ENCODE assay signal across 9 cellular contexts in the genomic region with DNA sequence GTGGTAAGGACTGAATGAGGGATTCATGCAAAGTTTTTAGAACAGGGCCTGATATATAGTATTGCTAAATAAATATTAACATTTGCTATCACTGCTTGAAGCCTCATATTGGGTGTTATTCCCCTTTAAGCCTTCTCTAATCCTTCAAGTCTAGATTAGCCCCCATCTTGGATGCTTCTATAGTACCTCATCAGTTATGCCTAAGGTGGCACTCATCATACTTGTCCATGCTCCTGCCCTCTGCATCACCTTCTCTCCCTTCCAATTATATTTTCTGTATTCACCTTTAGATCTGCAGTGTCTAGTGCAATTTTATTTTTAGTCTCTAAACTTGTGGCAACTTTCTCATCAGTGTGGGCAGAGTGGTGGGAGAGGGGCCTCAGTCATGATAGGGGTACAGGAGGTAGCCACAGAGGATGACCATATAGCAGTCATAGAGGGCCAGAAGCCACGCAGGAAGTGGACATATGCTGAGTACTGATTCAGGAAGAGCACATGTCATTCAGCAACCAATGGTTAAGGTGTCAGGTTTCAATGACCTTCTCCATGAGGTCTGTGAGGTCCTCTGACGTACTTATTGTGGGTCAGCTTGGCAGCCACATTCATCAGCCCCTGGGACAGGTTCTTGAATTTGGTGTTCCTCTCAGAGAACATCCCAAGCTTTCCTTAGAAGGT. TPM values are rescaled to one million over a fixed set of nuclear protein-coding genes. Genes with fewer than 3 reads are reported as not detected.
DNase-seq lines count a peak whose midpoint lies in the region; ATAC-seq, FAIRE-seq and TF ChIP-seq lines count a peak whose summit lies in the region.
"Had no signal": no experiment of that assay in that cellular context is flagged by ENCODE, and none has a peak within 500 bp of the region (broad histone marks: within the 10 kb centered on the region; RNA-seq: fewer than 3 reads in every experiment).

No MANE protein-coding gene starts in this region.

- H3K56ac ChIP-seq in IMR-90 (ENCODE audit: extremely low read depth, insufficient read depth, low read length), result no peak overlapping the region

- intact Hi-C loops in IMR-90 (cut with micrococcal nuclease), result no loop called here

- H3K4me3 ChIP-seq in IMR-90 (ENCODE audit: insufficient read depth, low read depth, low read length) (no peak overlapping the region), fibroblast of mammary gland (ENCODE audit: control insufficient read depth, low read depth, low read length) (no peak overlapping the region)

- POLR2A ChIA-PET in IMR-90 (lab: Charles Lee; ENCODE audit: unreplicated experiment), result no interaction called here

- no peak overlapping the region for H2BK15ac ChIP-seq in IMR-90 (ENCODE audit: low read depth, low read length)

- H3K27me3 ChIP-seq in IMR-90 (ENCODE audit: control insufficient read depth, insufficient read depth, low read length), result no peaks in the 10 kb centered on the region

- TF ChIP-seq POLR2A in GM12891 (IDR thresholded peaks at IDR 0.05; ENCODE audit: low read depth, low read length), result peak; percentile 90
- no peak for TF ChIP-seq POLR2A in IMR-90 (IDR thresholded peaks at IDR 0.05; ENCODE audit: low read depth, low read length)

- ATAC-seq in GM21390 (IDR thresholded peaks at IDR 0.05; ENCODE audit: unreplicated experiment), result peak; percentile 46
- no peak for ATAC-seq in IMR-90 (ENCODE audit: low read depth)

- H3K18ac ChIP-seq in IMR-90 (ENCODE audit: low read depth, low read length), result no peak overlapping the region

- no peak overlapping the region for H3K9ac ChIP-seq in IMR-90 (ENCODE audit: low read depth, low read length)

- no peak for TF ChIP-seq RAD21 in IMR-90 (IDR thresholded peaks at IDR 0.05; ENCODE audit: low read length)

- BruUV-seq in IMR-90 (replicated peaks; lab: Mats Ljungman, UMichigan), result no TSS peak

- no peak overlapping the region for H4K5ac ChIP-seq in IMR-90 (ENCODE audit: low read depth, low read length)

- no peak overlapping the region for H3K4me2 ChIP-seq in IMR-90 (ENCODE audit: low read depth, low read length)

- no peaks in the 10 kb centered on the region for H4K20me1 ChIP-seq in IMR-90 (ENCODE audit: insufficient read depth, low read length)

- WGBS in IMR-90 (ENCODE audit: extremely low coverage in 2 of 2, insufficient read length in 1 of 2), 2 experiments, result no CpG with 5 or more reads among the region's 2 CpGs

- DNase-seq in GM12891 (ENCODE audit: insufficient read length, low spot score) (no peak), IMR-90 (peak; percentile 6), fibroblast of mammary gland (ENCODE audit: low read depth) (peak; percentile 26), NCI-H526 treated with DMSO at 0.1 percent for 48 hours (lab: John Stamatoyannopoulos, UW) (no peak), COLO668 (lab: John Stamatoyannopoulos, UW; ENCODE audit: unreplicated experiment) (no peak), SKM-1 (lab: John Stamatoyannopoulos, UW; ENCODE audit: unreplicated experiment) (no peak), HCEC 1CT (no peak)

- CTCF ChIA-PET in IMR-90 (lab: Yijun Ruan, JAX), result no interaction called here

- no peak overlapping the region for H3K27ac ChIP-seq in IMR-90 (ENCODE audit: insufficient read depth, low read length)

- no peaks in the 10 kb centered on the region for H3K79me1 ChIP-seq in IMR-90 (ENCODE audit: low read depth in 1 of 2, low read length in 2 of 2)

- H3K36me3 ChIP-seq in IMR-90 (ENCODE audit: control insufficient read depth, insufficient read depth, low read length), result no peaks in the 10 kb centered on the region

- no peak overlapping the region for H3K14ac ChIP-seq in IMR-90 (replicated peaks; ENCODE audit: low read depth, low read length)

- H3K9me1 ChIP-seq in IMR-90 (ENCODE audit: insufficient read depth, low read length), result no peaks in the 10 kb centered on the region

- H2AK9ac ChIP-seq in IMR-90 (replicated peaks; ENCODE audit: low read depth, low read length, poor library complexity), result no peak overlapping the region

- H3K4ac ChIP-seq in IMR-90 (ENCODE audit: low read depth, low read length), result no peak overlapping the region

- H3K9me3 ChIP-seq in IMR-90 (ENCODE audit: control insufficient read depth, insufficient read depth, low read length), result no peaks in the 10 kb centered on the region

- TF ChIP-seq CTCF in IMR-90 (conservative IDR thresholded peaks at IDR 0.05; ENCODE audit: low read depth, low read length) (no peak), fibroblast of mammary gland (conservative IDR thresholded peaks at IDR 0.05; ENCODE audit: control insufficient read depth, insufficient read depth, low read depth, low read length) (no peak)

- H3K4me1 ChIP-seq in IMR-90 (ENCODE audit: control insufficient read depth, insufficient read depth, low read length), result peaks cover 4% of the 10 kb centered on the region; the same call in 1 of the 2 replicates

- peak overlapping the region; percentile 2 for H2AFZ ChIP-seq in IMR-90 (replicated peaks; ENCODE audit: low read length, poor library complexity)

- peak; percentile 98 for FAIRE-seq in GM12891 (lab: Jason Lieb, UNC)
- FAIRE-seq: endometrium had no signal

- dilution Hi-C loops in IMR-90 (cut with HindIII; ENCODE audit: low sequenced_read_pairs, unreplicated experiment), result no loop called here

- no peak overlapping the region for H4K8ac ChIP-seq in IMR-90 (ENCODE audit: low read depth in 2 of 2, low read length in 2 of 2)

- no peak overlapping the region for H2BK20ac ChIP-seq in IMR-90 (ENCODE audit: low read depth, low read length)

- no peak overlapping the region for H2BK5ac ChIP-seq in IMR-90 (ENCODE audit: low read depth, low read length, poor library complexity, severe bottlenecking)

- H2BK120ac ChIP-seq in IMR-90 (ENCODE audit: low read depth, low read length), result no peak overlapping the region

- no peak overlapping the region for H2AK5ac ChIP-seq in IMR-90 (ENCODE audit: low read depth, low read length)

- in situ Hi-C loops in IMR-90 (cut with MboI; ENCODE audit: low sequenced_read_pairs), result no loop called here

- no peak overlapping the region for H3K23ac ChIP-seq in IMR-90 (ENCODE audit: low read depth, low read length)

- no peak overlapping the region for H4K91ac ChIP-seq in IMR-90 (ENCODE audit: insufficient read depth, low read depth, low read length)

TF ChIP-seq in GM12891, 5 proteins besides CTCF, POLR2A, EP300 and RAD21:
- TF ChIP-seq SPI1 (IDR thresholded peaks at IDR 0.05; ENCODE audit: low read depth, low read length) (peak; percentile 54), PAX5 (IDR thresholded peaks at IDR 0.05; ENCODE audit: insufficient read depth, low read length, severe bottlenecking) (no peak), POU2F2 (IDR thresholded peaks at IDR 0.05; ENCODE audit: low read depth, low read length) (peak; percentile 78), TAF1 (IDR thresholded peaks at IDR 0.05; ENCODE audit: low read depth, low read length) (peak; percentile 65; the same call in 1 of the 2 replicates), POLR2AphosphoS5 (IDR thresholded peaks at IDR 0.05; ENCODE audit: low read depth, low read length) (peak; percentile 86)

TF ChIP-seq in IMR-90, 13 proteins besides CTCF, POLR2A, EP300 and RAD21:
- TF ChIP-seq CEBPB (IDR thresholded peaks at IDR 0.05; ENCODE audit: low read depth, low read length), result no peak
- no peak for TF ChIP-seq BHLHE40 (IDR thresholded peaks at IDR 0.05; ENCODE audit: low read depth, low read length)
- TF ChIP-seq RCOR1 (IDR thresholded peaks at IDR 0.05; ENCODE audit: insufficient replicate concordance, low read length), result no peak
- TF ChIP-seq SMC3 (IDR thresholded peaks at IDR 0.05; ENCODE audit: low read depth, low read length), result no peak
- TF ChIP-seq NFE2L2 (IDR thresholded peaks at IDR 0.05; ENCODE audit: low read depth, low read length), result no peak
- no peak for TF ChIP-seq RFX5 (IDR thresholded peaks at IDR 0.05; ENCODE audit: low read depth, low read length)
- no peak for TF ChIP-seq MAFK (IDR thresholded peaks at IDR 0.05; ENCODE audit: low read depth, low read length)
- no peak for TF ChIP-seq MAZ (IDR thresholded peaks at IDR 0.05; ENCODE audit: borderline replicate concordance, low read depth, low read length)
- no peak for TF ChIP-seq CHD1 (IDR thresholded peaks at IDR 0.05; ENCODE audit: low read depth, low read length)
- TF ChIP-seq MXI1 (IDR thresholded peaks at IDR 0.05; ENCODE audit: borderline replicate concordance, low read depth, low read length), result no peak
- TF ChIP-seq, protein P1, sequence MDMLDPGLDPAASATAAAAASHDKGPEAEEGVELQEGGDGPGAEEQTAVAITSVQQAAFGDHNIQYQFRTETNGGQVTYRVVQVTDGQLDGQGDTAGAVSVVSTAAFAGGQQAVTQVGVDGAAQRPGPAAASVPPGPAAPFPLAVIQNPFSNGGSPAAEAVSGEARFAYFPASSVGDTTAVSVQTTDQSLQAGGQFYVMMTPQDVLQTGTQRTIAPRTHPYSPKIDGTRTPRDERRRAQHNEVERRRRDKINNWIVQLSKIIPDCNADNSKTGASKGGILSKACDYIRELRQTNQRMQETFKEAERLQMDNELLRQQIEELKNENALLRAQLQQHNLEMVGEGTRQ (IDR thresholded peaks at IDR 0.05; ENCODE audit: low read depth, low read length), result no peak
- TF ChIP-seq FOS (IDR thresholded peaks at IDR 0.05; ENCODE audit: low read depth, low read length), result no peak
- TF ChIP-seq, protein P2, sequence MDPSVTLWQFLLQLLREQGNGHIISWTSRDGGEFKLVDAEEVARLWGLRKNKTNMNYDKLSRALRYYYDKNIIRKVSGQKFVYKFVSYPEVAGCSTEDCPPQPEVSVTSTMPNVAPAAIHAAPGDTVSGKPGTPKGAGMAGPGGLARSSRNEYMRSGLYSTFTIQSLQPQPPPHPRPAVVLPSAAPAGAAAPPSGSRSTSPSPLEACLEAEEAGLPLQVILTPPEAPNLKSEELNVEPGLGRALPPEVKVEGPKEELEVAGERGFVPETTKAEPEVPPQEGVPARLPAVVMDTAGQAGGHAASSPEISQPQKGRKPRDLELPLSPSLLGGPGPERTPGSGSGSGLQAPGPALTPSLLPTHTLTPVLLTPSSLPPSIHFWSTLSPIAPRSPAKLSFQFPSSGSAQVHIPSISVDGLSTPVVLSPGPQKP (IDR thresholded peaks at IDR 0.05; ENCODE audit: borderline replicate concordance, low read depth, low read length), result no peak
TF ChIP-seq in IMR-90: peak in this region for 0.

RNA-seq across cellular contexts. Expression of gene ENTPD1, which starts 2.5 kb away (rescaled TPM):
- polyA plus RNA-seq in GM12891 (2012; ENCODE audit: low read depth, missing spikeins), result 201 TPM
- total RNA-seq in IMR-90 (2012; rRNA removed), result under 0.01 TPM in 1 of 2 replicates, not detected in the other
- not detected in 2 replicates for polyA plus RNA-seq in IMR-90 (2012; rRNA removed)
- not detected in 2 replicates for polyA plus RNA-seq in IMR-90 (2012; cell fraction: cytosol; rRNA removed)
- polyA plus RNA-seq in IMR-90 (2012; cell fraction: nucleus; rRNA removed; ENCODE audit: low replicate concordance), result 0.09 TPM in 1 of 2 replicates, not detected in the other

Comparison
In these comparisons a context has a peak if more than half of its experiments do, and no peak if none do; other contexts are left out.
1. DNase-seq: peak in IMR-90 (single experiment) and fibroblast of mammary gland (single experiment); none in GM12891 (single experiment), NCI-H526 treated with DMSO at 0.1 percent for 48 hours (single experiment), COLO668 (single experiment), SKM-1 (single experiment) and HCEC 1CT (single experiment).